Comparison of ENCODE assay signal across 18 cellular contexts in genomic region chr5:157137691-157138090, GRCh38. TPM values are rescaled to one million over a fixed set of nuclear protein-coding genes. Genes with fewer than 3 reads are reported as not detected.
"Had no signal": no experiment of that assay in that cellular context is flagged by ENCODE, and none has a peak within 500 bp of the region (broad histone marks: within the 10 kb centered on the region; RNA-seq: fewer than 3 reads in every experiment).

No MANE protein-coding gene starts in this region.

- H3K4me3 ChIP-seq: left ventricle myocardium inferior, skin epidermis had no signal

- H3K27ac Mint-ChIP-seq: activated naive CD8-positive, alpha-beta T cell treated with anti-CD3 and anti-CD28 coated beads for 36 hours; effector memory CD8-positive, alpha-beta T cell; memory B cell; type B pancreatic cell had no signal

- DNase-seq: activated gamma-delta T cell; activated naive CD8-positive, alpha-beta T cell treated with anti-CD3 and anti-CD28 coated beads for 36 hours; dermis blood vessel endothelial cell; effector memory CD8-positive, alpha-beta T cell; hippocampal formation; left ventricle myocardium inferior; naive thymus-derived CD8-positive, alpha-beta T cell; retina; stimulated activated CD4-positive, alpha-beta T cell treated with anti-CD3 and anti-CD28 coated beads, Interleukin-4, amount 100 ng/mL, for 24 hours; stimulated activated naive CD4-positive, alpha-beta T cell had no signal

- H3K27me3 Mint-ChIP-seq: activated naive CD8-positive, alpha-beta T cell treated with anti-CD3 and anti-CD28 coated beads for 36 hours; effector memory CD8-positive, alpha-beta T cell; memory B cell; naive thymus-derived CD8-positive, alpha-beta T cell; type B pancreatic cell had no signal

- H3K27me3 ChIP-seq: neutrophil had no signal

- H3K9me3 Mint-ChIP-seq: effector memory CD8-positive, alpha-beta T cell; memory B cell; type B pancreatic cell had no signal

- H3K4me3 Mint-ChIP-seq: activated naive CD8-positive, alpha-beta T cell treated with anti-CD3 and anti-CD28 coated beads for 36 hours; effector memory CD8-positive, alpha-beta T cell; memory B cell; naive thymus-derived CD8-positive, alpha-beta T cell; type B pancreatic cell had no signal

RNA-seq across cellular contexts. Expression of gene GARIN3, which starts 28.4 kb away (rescaled TPM):
- total RNA-seq: chondrocyte; dermis blood vessel endothelial cell; kidney epithelial cell; left ventricle myocardium inferior; mucosa of gallbladder; naive thymus-derived CD8-positive, alpha-beta T cell; subcutaneous adipose tissue had no signal

RNA-seq across cellular contexts. Expression of gene ITK, which starts 42.9 kb away (rescaled TPM):
- total RNA-seq: chondrocyte, dermis blood vessel endothelial cell, kidney epithelial cell had no signal
